ENCODE assay signal across 28 cellular contexts in genomic region chr11:108543316-108543955, GRCh38. TPM values are rescaled to one million over a fixed set of nuclear protein-coding genes. Genes with fewer than 3 reads are reported as not detected.
"Had no signal": no experiment of that assay in that cellular context is flagged by ENCODE, and none has a peak within 500 bp of the region (broad histone marks: within the 10 kb centered on the region; RNA-seq: fewer than 3 reads in every experiment).

No MANE protein-coding gene starts in this region.

- DNase-seq: activated CD4-positive, alpha-beta T cell treated with anti-CD3 and anti-CD28 coated beads for 1 hour; activated CD4-positive, alpha-beta T cell treated with anti-CD3 and anti-CD28 coated beads, Interleukin-2, amount 10 ng/mL, durations not matched to agents 7 days and 5 days; activated CD8-positive, alpha-beta T cell treated with anti-CD3 and anti-CD28 coated beads for 36 hours; activated effector memory CD4-positive, alpha-beta T cell treated with Interleukin-2 at 50 U/mL for 16 hours; activated naive CD4-positive, alpha-beta T cell treated with Interleukin-2 at 50 U/mL for 16 hours; activated T-cell treated with anti-CD3 and anti-CD28 coated beads for 4 hours; activated T-cell treated with anti-CD3 and anti-CD28 coated beads, Interleukin-2, amount 50 U/mL, for 72 hours; anterior cingulate cortex; cerebellar nuclear complex; colonic mucosa; effector CD8-positive, alpha-beta T cell; left lung; lower lobe of right lung; mesendoderm; mucosa of descending colon; naive B cell; nucleus accumbens; pancreas; right cardiac atrium; stimulated activated CD4-positive, alpha-beta T cell treated with anti-CD3 and anti-CD28 coated beads, Interleukin-4, amount 100 ng/mL, for 1 hour; stimulated activated naive CD8-positive, alpha-beta T cell treated with anti-CD3 and anti-CD28 coated beads, Interleukin-15, Interleukin-2, amounts not matched to agents 100 U/mL and 50 U/mL, for 24 hours; T-helper 2 cell; trophoblast cell; uterus had no signal

- H3K36me3 ChIP-seq: colonic mucosa, left lung, lower lobe of right lung, pancreas, thoracic aorta, uterus had no signal

- H3K9me3 Mint-ChIP-seq: activated CD4-positive, alpha-beta T cell treated with anti-CD3 and anti-CD28 coated beads, Interleukin-2, amount 10 ng/mL, durations not matched to agents 7 days and 5 days; activated CD8-positive, alpha-beta T cell treated with anti-CD3 and anti-CD28 coated beads for 36 hours; activated T-cell treated with anti-CD3 and anti-CD28 coated beads, Interleukin-2, amount 50 U/mL, for 72 hours; naive B cell had no signal

- H3K27ac ChIP-seq: colonic mucosa, epithelial cell of prostate, left lung, lower lobe of right lung, pancreas, thoracic aorta, uterus had no signal

- H3K4me1 ChIP-seq: left lung, pancreas, uterus had no signal

- H3K27ac Mint-ChIP-seq: activated CD4-positive, alpha-beta T cell treated with anti-CD3 and anti-CD28 coated beads, Interleukin-2, amount 10 ng/mL, durations not matched to agents 7 days and 5 days; activated CD8-positive, alpha-beta T cell treated with anti-CD3 and anti-CD28 coated beads for 36 hours; activated naive CD8-positive, alpha-beta T cell; activated T-cell treated with anti-CD3 and anti-CD28 coated beads, Interleukin-2, amount 50 U/mL, for 72 hours; naive B cell had no signal

- H3K27me3 Mint-ChIP-seq: activated CD4-positive, alpha-beta T cell treated with anti-CD3 and anti-CD28 coated beads, Interleukin-2, amount 10 ng/mL, durations not matched to agents 7 days and 5 days; activated CD8-positive, alpha-beta T cell treated with anti-CD3 and anti-CD28 coated beads for 36 hours; activated naive CD8-positive, alpha-beta T cell had no signal

- H3K4me1 Mint-ChIP-seq: activated CD4-positive, alpha-beta T cell treated with anti-CD3 and anti-CD28 coated beads, Interleukin-2, amount 10 ng/mL, durations not matched to agents 7 days and 5 days; naive B cell had no signal

- H3K27me3 ChIP-seq: colonic mucosa, left lung, pancreas, uterus had no signal

- H3K4me3 Mint-ChIP-seq: activated CD4-positive, alpha-beta T cell treated with anti-CD3 and anti-CD28 coated beads, Interleukin-2, amount 10 ng/mL, durations not matched to agents 7 days and 5 days; activated CD8-positive, alpha-beta T cell treated with anti-CD3 and anti-CD28 coated beads for 36 hours; activated naive CD8-positive, alpha-beta T cell; activated T-cell treated with anti-CD3 and anti-CD28 coated beads, Interleukin-2, amount 50 U/mL, for 72 hours; naive B cell had no signal

- H3K4me3 ChIP-seq: colonic mucosa, left lung, lower lobe of right lung, mucosa of descending colon, pancreas, thoracic aorta, uterus had no signal

- H3K36me3 Mint-ChIP-seq: naive B cell had no signal

- H3K9me3 ChIP-seq: colonic mucosa, left lung, lower lobe of right lung, mucosa of descending colon, pancreas, thoracic aorta, uterus had no signal

- ATAC-seq: activated CD8-positive, alpha-beta T cell treated with anti-CD3 and anti-CD28 coated beads for 36 hours; activated T-cell treated with anti-CD3 and anti-CD28 coated beads, Interleukin-2, amount 50 U/mL, for 72 hours; lower lobe of right lung; mucosa of descending colon; pancreas; right cardiac atrium; stimulated activated naive CD8-positive, alpha-beta T cell treated with anti-CD3 and anti-CD28 coated beads, Interleukin-15, Interleukin-2, amounts not matched to agents 100 U/mL and 50 U/mL, for 24 hours had no signal

RNA-seq across cellular contexts. Expression of gene EXPH5, which starts 50.1 kb away (rescaled TPM):
- polyA plus RNA-seq: neural cell had no signal
